In genomic region chr16:74773431-74774222, GRCh38 we compare ENCODE assay signal across 10 cellular contexts. TPM values are rescaled to one million over a fixed set of nuclear protein-coding genes. Genes with fewer than 3 reads are reported as not detected.
DNase-seq lines count a peak whose midpoint lies in the region; ATAC-seq and TF ChIP-seq lines count a peak whose summit lies in the region.
"Had no signal": no experiment of that assay in that cellular context is flagged by ENCODE, and none has a peak within 500 bp of the region (broad histone marks: within the 10 kb centered on the region; RNA-seq: fewer than 3 reads in every experiment).

No MANE protein-coding gene starts in this region.

- TF ChIP-seq CTCF in GM23338 (conservative IDR thresholded peaks at IDR 0.05; ENCODE audit: low read depth in 2 of 2) (no peak), progenitor cell of endocrine pancreas (IDR thresholded peaks at IDR 0.05; ENCODE audit: unreplicated experiment) (no peak), GM13977 (IDR thresholded peaks at IDR 0.05; ENCODE audit: extremely low read depth, insufficient read depth, missing control alignments) (no peak)

- H3K36me3 ChIP-seq in GM23338 (ENCODE audit: insufficient read depth) = 0 out of 2 replicates have a peak, but pooled peaks cover 3% of the 10 kb centered on the region
- H3K36me3 ChIP-seq in iPS DF 6.9 (ENCODE audit: control insufficient read depth, insufficient read depth, low read length) = no peaks in the 10 kb centered on the region

- ATAC-seq in GM23338 = no peak
- no peak for ATAC-seq in T-helper 17 cell
- no peak for ATAC-seq in HG03457 (IDR thresholded peaks at IDR 0.05; ENCODE audit: unreplicated experiment)

- no CpG with 5 or more reads among the region's 14 CpGs for WGBS in iPS DF 6.9 (ENCODE audit: insufficient coverage, insufficient read length)

- H3K27me3 ChIP-seq in GM23338 (ENCODE audit: insufficient read depth) = peaks cover 17% of the 10 kb centered on the region
- H3K27me3 ChIP-seq in iPS DF 6.9 (ENCODE audit: control insufficient read depth, insufficient read depth, low read length) = peaks cover 7% of the 10 kb centered on the region; the same call in 1 of the 2 replicates

- H3K4me3 Mint-ChIP-seq in GM23338 (peak overlapping the region; percentile 75), T-helper 17 cell (peak overlapping the region; percentile 88), progenitor cell of endocrine pancreas (ENCODE audit: low read depth) (peak overlapping the region; percentile 76)

- H3K4me3 ChIP-seq in GM23338 = peak overlapping the region; percentile 79
- H3K4me3 ChIP-seq in iPS DF 6.9 (ENCODE audit: low read length) = peak overlapping the region; percentile 34; the same call in 1 of the 2 replicates

- no peaks in the 10 kb centered on the region for H3K9me2 ChIP-seq in GM23338 (ENCODE audit: insufficient read depth)

- no peak overlapping the region for H3K27ac ChIP-seq in GM23338 (ENCODE audit: low read depth)
- H3K27ac ChIP-seq in iPS DF 6.9 (ENCODE audit: low read length) = no peak overlapping the region

- H3K27ac Mint-ChIP-seq in GM23338 = no peak overlapping the region
- H3K27ac Mint-ChIP-seq in T-helper 17 cell = no peak overlapping the region
- H3K27ac Mint-ChIP-seq in progenitor cell of endocrine pancreas = peak overlapping the region; percentile 56

- H3K4me1 ChIP-seq in GM23338 (ENCODE audit: insufficient read depth) (peaks cover 12% of the 10 kb centered on the region), iPS DF 6.9 (ENCODE audit: control insufficient read depth, insufficient read depth, low read length) (peaks cover 1% of the 10 kb centered on the region; the same call in 1 of the 2 replicates)

- no peaks in the 10 kb centered on the region for H3K9me3 Mint-ChIP-seq in GM23338
- H3K9me3 Mint-ChIP-seq in progenitor cell of endocrine pancreas (ENCODE audit: low read depth) = no peaks in the 10 kb centered on the region

- in situ Hi-C loops in GM13977 (cut with MboI; ENCODE audit: low pct_unique_long_range_greater_than_20kb, low sequenced_read_pairs, unreplicated experiment) = no loop called here

- no peaks in the 10 kb centered on the region for H3K79me2 ChIP-seq in GM23338 (replicated peaks; ENCODE audit: insufficient read depth)

- H3K4me1 Mint-ChIP-seq in GM23338 = peaks cover 6% of the 10 kb centered on the region; the same call in 2 of the 3 replicates
- peaks cover 12% of the 10 kb centered on the region for H3K4me1 Mint-ChIP-seq in T-helper 17 cell
- H3K4me1 Mint-ChIP-seq in progenitor cell of endocrine pancreas (ENCODE audit: low read depth) = peaks cover 5% of the 10 kb centered on the region

- H3K27me3 Mint-ChIP-seq in GM23338 (ENCODE audit: insufficient read depth, low read depth, poor library complexity) (peaks cover 34% of the 10 kb centered on the region), T-helper 17 cell (peaks cover 23% of the 10 kb centered on the region), progenitor cell of endocrine pancreas (peaks cover 24% of the 10 kb centered on the region)

- peak overlapping the region; percentile 97 for H3K4me2 ChIP-seq in GM23338

- H4K20me1 ChIP-seq in GM23338 (replicated peaks; ENCODE audit: insufficient read depth) = no peaks in the 10 kb centered on the region; the same call in 1 of the 2 replicates

- H3F3A ChIP-seq in GM23338 (replicated peaks; ENCODE audit: low read depth) = peaks cover 6% of the 10 kb centered on the region; the same call in 1 of the 2 replicates

- DNase-seq in GM23338 (ENCODE audit: low spot score) (no peak), T-helper 17 cell (no peak), iPS DF 6.9 (ENCODE audit: low read depth, low spot score) (no peak), progenitor cell of endocrine pancreas (ENCODE audit: low spot score, unreplicated experiment) (no peak), GM13977 (ENCODE audit: low spot score) (no peak), NCI-H446 treated with DMSO at 0.1 percent for 48 hours (lab: John Stamatoyannopoulos, UW) (no peak)
- DNase-seq in activated naive CD4-positive, alpha-beta T cell treated with Interleukin-2 at 50 U/mL for 16 hours = no peak
- DNase-seq: NCI-H2171 had no signal

- peak overlapping the region; percentile 34 for H2AFZ ChIP-seq in GM23338

- H3K9me3 ChIP-seq in T-helper 17 cell (ENCODE audit: control insufficient read depth, low read length, poor library complexity, severe bottlenecking) (no peaks in the 10 kb centered on the region), iPS DF 6.9 (ENCODE audit: control insufficient read depth, insufficient read depth, low read length) (no peaks in the 10 kb centered on the region)

- no peaks in the 10 kb centered on the region for H3K36me3 Mint-ChIP-seq in GM23338 (ENCODE audit: low read depth)
- H3K36me3 Mint-ChIP-seq in T-helper 17 cell (ENCODE audit: low read depth) = peaks cover 4% of the 10 kb centered on the region
- no peaks in the 10 kb centered on the region for H3K36me3 Mint-ChIP-seq in progenitor cell of endocrine pancreas (ENCODE audit: insufficient read depth)

TF ChIP-seq in GM23338, 12 proteins besides CTCF, POLR2A, EP300 and RAD21:
- TF ChIP-seq EZH2 (IDR thresholded peaks at IDR 0.05; ENCODE audit: low read depth, unreplicated experiment) (no peak), ETS1 (IDR thresholded peaks at IDR 0.05) (no peak), JUNB (IDR thresholded peaks at IDR 0.05; ENCODE audit: unreplicated experiment) (no peak), CREB1 (CRISPR knock-in tag; IDR thresholded peaks at IDR 0.05; ENCODE audit: low read depth) (no peak), POLR2AphosphoS5 (IDR thresholded peaks at IDR 0.05; ENCODE audit: low read depth) (no peak), NANOG (IDR thresholded peaks at IDR 0.05; ENCODE audit: borderline replicate concordance) (no peak), REST (IDR thresholded peaks at IDR 0.05; ENCODE audit: unreplicated experiment) (no peak), ZNF331 (CRISPR knock-in tag; IDR thresholded peaks at IDR 0.05; ENCODE audit: low read depth) (no peak)

RNA-seq across cellular contexts. Expression of gene FA2H, which starts 1.0 kb away (rescaled TPM):
- total RNA-seq in GM23338 (2014; rRNA removed; shearing (Covaris generic)) = 5.7 and 6.3 TPM in 2 replicates
- polyA plus RNA-seq in GM23338 (2016; fragmentation: Nextera tagmentation; extraction: Ambion mirVana) = 3.8 and 5.7 TPM in 2 replicates
- total RNA-seq in T-helper 17 cell (1 to 10 TPM in 1 of 2 donors, under 1 TPM in 1; 0.73 to 1.7 TPM), progenitor cell of endocrine pancreas (2.7 and 3.3 TPM in 2 replicates)
- total RNA-seq: activated CD8-positive, alpha-beta memory T cell treated with anti-CD3 and anti-CD28 coated beads for 36 hours had no signal
